33 cellular contexts compared by ENCODE assay signal in the genomic region with DNA sequence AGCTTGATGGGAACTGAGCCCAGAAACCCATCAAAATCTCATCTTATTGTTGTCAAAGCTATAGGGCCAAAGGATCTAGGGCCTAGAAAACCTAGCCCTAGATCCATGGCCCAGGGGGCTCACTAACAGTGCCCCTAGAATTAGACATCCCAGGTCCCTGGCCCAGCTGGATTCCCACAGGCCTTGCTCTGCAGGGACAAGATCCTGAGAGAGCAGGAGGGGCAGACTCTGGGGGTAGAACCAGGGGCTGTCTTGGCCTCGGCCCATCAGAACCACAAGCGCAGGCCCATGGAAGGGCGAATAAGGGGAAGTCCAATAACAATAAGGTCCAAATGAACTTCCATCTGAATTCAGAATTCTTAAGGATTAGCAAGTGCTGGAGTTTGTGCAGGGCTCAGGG.
"Had no signal": no experiment of that assay in that cellular context is flagged by ENCODE, and none has a peak within 500 bp of the region (broad histone marks: within the 10 kb centered on the region; RNA-seq: fewer than 3 reads in every experiment).

No MANE protein-coding gene starts in this region.

- H3K36me3 ChIP-seq: breast epithelium, cardiac muscle cell, colonic mucosa, esophagus muscularis mucosa, gastrocnemius medialis, heart left ventricle had no signal

- H3K9me3 ChIP-seq: breast epithelium, colonic mucosa, esophagus muscularis mucosa, gastrocnemius medialis, heart left ventricle had no signal

- H3K27me3 ChIP-seq: breast epithelium, cardiac muscle cell, colonic mucosa, foreskin keratinocyte, gastrocnemius medialis, heart left ventricle had no signal

- H3K4me1 ChIP-seq: breast epithelium, colonic mucosa, foreskin keratinocyte, gastrocnemius medialis had no signal

- ATAC-seq: activated T-cell treated with anti-CD3 and anti-CD28 coated beads, Interleukin-2, amount 50 U/mL, for 4 hours; activated T-helper 17 cell treated with anti-CD3 and anti-CD28 coated beads, Interleukin-2, amount 50 U/mL, for 72 hours; foreskin keratinocyte; gastrocnemius medialis; heart left ventricle; WTC11 had no signal

- DNase-seq: activated CD4-positive, alpha-beta memory T cell treated with anti-CD3 and anti-CD28 coated beads, Interleukin-2, amount 10 ng/mL, durations not matched to agents 7 days and 5 days; activated CD4-positive, alpha-beta T cell treated with anti-CD3 and anti-CD28 coated beads for 1 hour; activated CD4-positive, alpha-beta T cell treated with anti-CD3 and anti-CD28 coated beads for 4 hours; activated CD4-positive, alpha-beta T cell treated with anti-CD3 and anti-CD28 coated beads, Interleukin-2, amount 10 ng/mL, durations not matched to agents 7 days and 5 days; activated CD4-positive, alpha-beta T cell treated with anti-CD3 and anti-CD28 coated beads, Interleukin-2, amount 50 U/mL, for 4 hours; activated effector memory CD4-positive, alpha-beta T cell treated with Interleukin-2 at 50 U/mL for 16 hours; activated gamma-delta T cell treated with Interleukin-2 at 50 U/mL for 16 hours; activated naive CD4-positive, alpha-beta T cell treated with anti-CD3 and anti-CD28 coated beads, Interleukin-2, amount 50 U/mL, for 16 hours; activated naive CD4-positive, alpha-beta T cell treated with Interleukin-2 at 50 U/mL for 16 hours; activated T-cell treated with anti-CD3 and anti-CD28 coated beads, Interleukin-2, amount 50 U/mL, for 4 hours; amniotic stem cell; aorta; central memory CD4-positive, alpha-beta T cell; cerebellar nuclear complex; colonic mucosa; dorsolateral prefrontal cortex; effector memory CD4-positive, alpha-beta T cell; endodermal cell; erythroblast; foreskin keratinocyte; gastrocnemius medialis; glutamatergic neuron; heart left ventricle; T-helper 2 cell had no signal

- H3K27ac ChIP-seq: breast epithelium, cardiac muscle cell, colonic mucosa, dorsolateral prefrontal cortex, esophagus muscularis mucosa, foreskin keratinocyte, gastrocnemius medialis, heart left ventricle, VCaP had no signal

- H3K36me3 Mint-ChIP-seq: activated naive CD8-positive, alpha-beta T cell; brain; WTC11 had no signal

- H3K9me3 Mint-ChIP-seq: activated CD4-positive, alpha-beta memory T cell treated with anti-CD3 and anti-CD28 coated beads, Interleukin-2, amount 10 ng/mL, durations not matched to agents 7 days and 5 days; activated CD4-positive, alpha-beta T cell treated with anti-CD3 and anti-CD28 coated beads, Interleukin-2, amount 10 ng/mL, durations not matched to agents 7 days and 5 days; activated T-cell treated with anti-CD3 and anti-CD28 coated beads, Interleukin-2, amount 50 U/mL, for 4 hours; activated T-helper 17 cell treated with anti-CD3 and anti-CD28 coated beads, Interleukin-2, amount 50 U/mL, for 72 hours; dendritic cell treated with granulocyte-macrophage colony-stimulating factor and Interleukin-4, amounts not matched to agents 40 ng/mL and 50 ng/mL, for 4 days; endodermal cell had no signal

- H3K4me1 Mint-ChIP-seq: brain had no signal

- H3K27ac Mint-ChIP-seq: activated CD4-positive, alpha-beta memory T cell treated with anti-CD3 and anti-CD28 coated beads, Interleukin-2, amount 10 ng/mL, durations not matched to agents 7 days and 5 days; activated CD4-positive, alpha-beta T cell treated with anti-CD3 and anti-CD28 coated beads, Interleukin-2, amount 10 ng/mL, durations not matched to agents 7 days and 5 days; activated naive CD8-positive, alpha-beta T cell; activated T-helper 17 cell treated with anti-CD3 and anti-CD28 coated beads, Interleukin-2, amount 50 U/mL, for 72 hours; brain; dendritic cell treated with granulocyte-macrophage colony-stimulating factor and Interleukin-4, amounts not matched to agents 40 ng/mL and 50 ng/mL, for 4 days; endodermal cell; WTC11 had no signal

- H3K4me3 Mint-ChIP-seq: activated CD4-positive, alpha-beta memory T cell treated with anti-CD3 and anti-CD28 coated beads, Interleukin-2, amount 10 ng/mL, durations not matched to agents 7 days and 5 days; activated CD4-positive, alpha-beta T cell treated with anti-CD3 and anti-CD28 coated beads, Interleukin-2, amount 10 ng/mL, durations not matched to agents 7 days and 5 days; activated T-cell treated with anti-CD3 and anti-CD28 coated beads, Interleukin-2, amount 50 U/mL, for 4 hours; activated T-helper 17 cell treated with anti-CD3 and anti-CD28 coated beads, Interleukin-2, amount 50 U/mL, for 72 hours; brain; dendritic cell treated with granulocyte-macrophage colony-stimulating factor and Interleukin-4, amounts not matched to agents 40 ng/mL and 50 ng/mL, for 4 days; endodermal cell; WTC11 had no signal

- H3K4me3 ChIP-seq: breast epithelium, cardiac muscle cell, colonic mucosa, dorsolateral prefrontal cortex, esophagus muscularis mucosa, gastrocnemius medialis, heart left ventricle had no signal

- H3K27me3 Mint-ChIP-seq: activated CD4-positive, alpha-beta memory T cell treated with anti-CD3 and anti-CD28 coated beads, Interleukin-2, amount 10 ng/mL, durations not matched to agents 7 days and 5 days; activated CD4-positive, alpha-beta T cell treated with anti-CD3 and anti-CD28 coated beads, Interleukin-2, amount 10 ng/mL, durations not matched to agents 7 days and 5 days; activated naive CD8-positive, alpha-beta T cell; activated T-helper 17 cell treated with anti-CD3 and anti-CD28 coated beads, Interleukin-2, amount 50 U/mL, for 72 hours had no signal
